Comparison of ENCODE assay signal across 13 cellular contexts in the genomic region with DNA sequence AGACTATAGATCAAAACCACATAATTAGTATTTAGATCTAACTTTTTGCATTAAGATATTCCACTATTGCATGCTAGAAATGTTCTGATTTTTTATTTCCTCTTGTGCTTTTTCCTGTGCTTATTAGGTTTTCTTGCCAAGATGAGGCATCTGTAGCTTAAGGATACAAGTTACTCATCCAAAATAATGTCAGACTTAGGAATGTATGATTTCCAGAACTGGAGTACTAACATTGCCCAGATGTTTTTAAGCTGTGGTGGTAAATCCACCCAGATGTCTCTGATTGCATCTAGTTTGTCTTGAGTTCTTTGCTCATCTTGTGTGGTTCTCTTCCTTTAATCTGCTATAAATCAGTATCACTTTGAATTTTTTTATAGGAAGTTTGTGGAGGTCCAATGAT.
A peak's percentile ranks its signal among the peaks of the same experiment; 100 is the strongest.
DNase-seq lines count a peak whose midpoint lies in the region; TF ChIP-seq lines count a peak whose summit lies in the region.
"Had no signal": no experiment of that assay in that cellular context is flagged by ENCODE, and none has a peak within 500 bp of the region (broad histone marks: within the 10 kb centered on the region; RNA-seq: fewer than 3 reads in every experiment).

No MANE protein-coding gene starts in this region.

- H3K27ac ChIP-seq in RWPE1 (no peak overlapping the region), osteoblast (ENCODE audit: low read depth, low read length) (no peak overlapping the region)
- H3K27ac ChIP-seq: thyroid gland had no signal

- DNase-seq in ELR (ENCODE audit: low read depth), result peak; percentile 78
- DNase-seq in RWPE1 (ENCODE audit: low spot score), result peak; percentile 18
- peak; percentile 97 for DNase-seq in fibroblast of mammary gland (ENCODE audit: low read depth)
- peak; percentile 84 for DNase-seq in osteoblast (ENCODE audit: insufficient read length, low spot score, missing footprints)
- DNase-seq in NCI-H2227 treated with DMSO at 0.1 percent for 48 hours (lab: John Stamatoyannopoulos, UW), result no peak
- no peak for DNase-seq in GM19238 (ENCODE audit: insufficient read length, low spot score)
- no peak for DNase-seq in Ammon's horn (ENCODE audit: low spot score)
- no peak for DNase-seq in NCI-H2081 (lab: John Stamatoyannopoulos, UW)
- DNase-seq: activated CD8-positive, alpha-beta memory T cell treated with anti-CD3 and anti-CD28 coated beads for 24 hours; CD8-positive, alpha-beta T cell; stimulated activated CD4-positive, alpha-beta T cell treated with anti-CD3 and anti-CD28 coated beads, Interleukin-1b, Interleukin-23, amount 100 ng/mL, for 48 hours; stimulated activated CD8-positive, alpha-beta memory T cell treated with anti-CD3 and anti-CD28 coated beads, Interleukin-4, amount 100 ng/mL, for 48 hours; thyroid gland had no signal

- H3K27me3 ChIP-seq in osteoblast (ENCODE audit: insufficient read depth, low read length), result no peaks in the 10 kb centered on the region
- H3K27me3 ChIP-seq: thyroid gland had no signal

- no peaks in the 10 kb centered on the region for H3K79me2 ChIP-seq in osteoblast (ENCODE audit: insufficient read depth, low read length)

- H4K20me1 ChIP-seq in osteoblast (ENCODE audit: insufficient read depth, low read length), result no peaks in the 10 kb centered on the region

- POLR2A ChIA-PET in RWPE1 (lab: Yijun Ruan, JAX; ENCODE audit: low non-redundant PET), result no interaction called here

- CTCF ChIA-PET in RWPE1 (lab: Yijun Ruan, JAX), result no interaction called here

- no peaks in the 10 kb centered on the region for H3K9me3 ChIP-seq in osteoblast (ENCODE audit: low read depth, low read length)
- H3K9me3 ChIP-seq: thyroid gland had no signal

- H3K4me3 ChIP-seq in fibroblast of mammary gland (ENCODE audit: control insufficient read depth, low read depth, low read length) (no peak overlapping the region), osteoblast (ENCODE audit: insufficient read depth, low read length) (no peak overlapping the region)
- H3K4me3 ChIP-seq: thyroid gland had no signal

- TF ChIP-seq CTCF in RWPE1 (conservative IDR thresholded peaks at IDR 0.05; ENCODE audit: low read depth), result no peak
- no peak for TF ChIP-seq CTCF in fibroblast of mammary gland (conservative IDR thresholded peaks at IDR 0.05; ENCODE audit: control insufficient read depth, insufficient read depth, low read depth, low read length)
- no peak for TF ChIP-seq CTCF in osteoblast (IDR thresholded peaks at IDR 0.05; ENCODE audit: extremely low read depth, low read depth, low read length)

- peaks cover 6% of the 10 kb centered on the region for H3K4me1 ChIP-seq in osteoblast (ENCODE audit: insufficient read depth, low read length)
- H3K4me1 ChIP-seq: thyroid gland had no signal

- H2AFZ ChIP-seq in osteoblast (ENCODE audit: low read length), result no peak overlapping the region

- H3K36me3 ChIP-seq in osteoblast (ENCODE audit: insufficient read depth, low read length), result no peaks in the 10 kb centered on the region
- H3K36me3 ChIP-seq: thyroid gland had no signal

- H3K4me2 ChIP-seq in osteoblast (ENCODE audit: insufficient read depth, low read length), result no peak overlapping the region

Comparison
In these comparisons a context has a peak if more than half of its experiments do, and no peak if none do; other contexts are left out.
1. DNase-seq: peak in ELR (single experiment), RWPE1 (single experiment), fibroblast of mammary gland (single experiment) and osteoblast (single experiment); none in NCI-H2227 treated with DMSO at 0.1 percent for 48 hours (single experiment), GM19238 (single experiment), Ammon's horn (single experiment) and NCI-H2081 (0 of 2).